Comparison of ENCODE assay signal across 33 cellular contexts in the genomic region with DNA sequence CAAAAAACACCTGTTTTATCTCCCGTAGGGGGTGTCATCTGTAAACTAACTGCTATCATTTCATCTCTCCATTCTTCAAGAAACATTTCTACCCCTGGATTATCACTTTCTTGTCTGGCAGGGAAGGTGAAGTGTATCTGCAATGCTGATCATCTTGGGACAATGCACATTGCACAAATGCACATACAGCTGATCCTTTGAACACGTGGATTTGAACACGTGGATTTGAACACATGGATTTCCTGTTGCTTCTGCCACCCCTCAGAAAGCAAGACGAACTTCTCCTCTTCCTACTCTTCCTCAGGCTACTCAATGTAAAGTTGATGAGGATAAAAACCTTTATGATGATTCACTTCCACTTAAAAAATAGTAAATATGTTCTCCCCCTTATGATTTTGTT.
DNase-seq lines count a peak whose midpoint lies in the region; ATAC-seq, FAIRE-seq and TF ChIP-seq lines count a peak whose summit lies in the region.
"Had no signal": no experiment of that assay in that cellular context is flagged by ENCODE, and none has a peak within 500 bp of the region (broad histone marks: within the 10 kb centered on the region; RNA-seq: fewer than 3 reads in every experiment).

No MANE protein-coding gene starts in this region.

- POLR2A ChIA-PET in HepG2 (lab: Yijun Ruan, JAX) (no interaction called here), endothelial cell of umbilical vein (lab: Charles Lee) (no interaction called here)

- BruUV-seq in HepG2 (replicated peaks; lab: Mats Ljungman, UMichigan) = no TSS peak
- no TSS peak for BruUV-seq in endothelial cell of umbilical vein (replicated peaks; lab: Mats Ljungman, UMichigan)

- no peak overlapping the region for H3K27ac ChIP-seq in HepG2 (ENCODE audit: extremely low read length, insufficient read depth, low read length)
- no peak overlapping the region for H3K27ac ChIP-seq in right lobe of liver
- H3K27ac ChIP-seq in endothelial cell of umbilical vein (ENCODE audit: insufficient read depth, low read depth, low read length) = no peak overlapping the region
- no peak overlapping the region for H3K27ac ChIP-seq in ovary
- H3K27ac ChIP-seq: 22Rv1; A549; BLaER1; BLaER1 treated with 17β-estradiol and CSF1 and Interleukin-3, amounts not matched to agents 10 nM and 100 nM; C4-2B had no signal

- no peaks in the 10 kb centered on the region for H3K27me3 ChIP-seq in HepG2 (ENCODE audit: control insufficient read depth in 1 of 2, insufficient read depth in 2 of 2, low read length in 2 of 2)
- H3K27me3 ChIP-seq in right lobe of liver = no peaks in the 10 kb centered on the region
- H3K27me3 ChIP-seq in endothelial cell of umbilical vein (ENCODE audit: control insufficient read depth in 2 of 2, insufficient read depth in 2 of 2, low read length in 2 of 2) = no peaks in the 10 kb centered on the region
- no peaks in the 10 kb centered on the region for H3K27me3 ChIP-seq in ovary
- H3K27me3 ChIP-seq: BE2C; BLaER1; BLaER1 treated with 17β-estradiol and CSF1 and Interleukin-3, amounts not matched to agents 10 nM and 100 nM had no signal

- no peak for ATAC-seq in HepG2
- no peak for ATAC-seq in right lobe of liver
- ATAC-seq: A549; CD8-positive, alpha-beta T cell had no signal

- FAIRE-seq in HepG2 (lab: Jason Lieb, UNC) (no peak), HTR-8/SVneo (lab: Jason Lieb, UNC) (peak; percentile 20), endothelial cell of umbilical vein (lab: Jason Lieb, UNC) (no peak)
- FAIRE-seq: A204.1, A549, D721Med had no signal

- H3K9me1 ChIP-seq in endothelial cell of umbilical vein (replicated peaks; ENCODE audit: control insufficient read depth, extremely low read depth, insufficient read depth, low read length) = no peaks in the 10 kb centered on the region

- no peak for TF ChIP-seq CTCF in HepG2 (CRISPR knock-in tag; IDR thresholded peaks at IDR 0.05)
- TF ChIP-seq CTCF in right lobe of liver (IDR thresholded peaks at IDR 0.05) = no peak
- TF ChIP-seq CTCF in endothelial cell of umbilical vein (IDR thresholded peaks at IDR 0.05; ENCODE audit: extremely low read depth in 1 of 2, insufficient read depth in 1 of 2, low read depth in 1 of 2, low read length in 2 of 2) = no peak
- TF ChIP-seq CTCF in ovary (IDR thresholded peaks at IDR 0.05) = no peak

- no peaks in the 10 kb centered on the region for H3K9me3 ChIP-seq in HepG2 (ENCODE audit: low read length)
- H3K9me3 ChIP-seq in right lobe of liver = no peaks in the 10 kb centered on the region
- no peaks in the 10 kb centered on the region for H3K9me3 ChIP-seq in endothelial cell of umbilical vein (replicated peaks; ENCODE audit: control insufficient read depth, insufficient read depth, low read length)
- H3K9me3 ChIP-seq in ovary = no peaks in the 10 kb centered on the region
- H3K9me3 ChIP-seq: A549; BE2C; BLaER1; BLaER1 treated with 17β-estradiol and CSF1 and Interleukin-3, amounts not matched to agents 10 nM and 100 nM; Caco-2 had no signal

- CTCF ChIA-PET in HepG2 (lab: Yijun Ruan, JAX; ENCODE audit: low intra/inter-chr PET ratio, low total read pairs) = no interaction called here
- CTCF ChIA-PET in endothelial cell of umbilical vein (lab: Charles Lee) = no interaction called here

- intact Hi-C loops in HepG2 (cut with micrococcal nuclease; ENCODE audit: unreplicated experiment) (no loop called here), right lobe of liver (cut with DNase I) (no loop called here), endothelial cell of umbilical vein (cut with micrococcal nuclease) (no loop called here), ovary (cut with DNase I) (no loop called here)

- TF ChIP-seq POLR2A in HepG2 (IDR thresholded peaks at IDR 0.05; ENCODE audit: insufficient read depth in 1 of 2, low read depth in 2 of 2, low read length in 2 of 2) = no peak
- TF ChIP-seq POLR2A in right lobe of liver (IDR thresholded peaks at IDR 0.05) = no peak
- TF ChIP-seq POLR2A in endothelial cell of umbilical vein (IDR thresholded peaks at IDR 0.05; ENCODE audit: low read depth, low read length) = no peak
- TF ChIP-seq POLR2A in ovary (IDR thresholded peaks at IDR 0.05) = no peak

- no peak for TF ChIP-seq RAD21 in HepG2 (CRISPR knock-in tag; IDR thresholded peaks at IDR 0.05)

- no peak overlapping the region for H3K9ac ChIP-seq in HepG2 (ENCODE audit: insufficient read depth, low read depth, low read length)
- H3K9ac ChIP-seq in endothelial cell of umbilical vein (replicated peaks; ENCODE audit: extremely low read depth, insufficient read depth, low read length) = no peak overlapping the region
- H3K9ac ChIP-seq: BLaER1; BLaER1 treated with 17β-estradiol and CSF1 and Interleukin-3, amounts not matched to agents 10 nM and 100 nM had no signal

- no peaks in the 10 kb centered on the region for H3K79me2 ChIP-seq in HepG2 (ENCODE audit: insufficient read depth, low read length)
- H3K79me2 ChIP-seq in endothelial cell of umbilical vein (ENCODE audit: control insufficient read depth, insufficient read depth, low read length) = no peaks in the 10 kb centered on the region

- no peaks in the 10 kb centered on the region for H4K20me1 ChIP-seq in HepG2 (ENCODE audit: insufficient read depth, low read length)
- H4K20me1 ChIP-seq in endothelial cell of umbilical vein (replicated peaks; ENCODE audit: control insufficient read depth, extremely low read depth, insufficient read depth, low read length) = no peaks in the 10 kb centered on the region
- H4K20me1 ChIP-seq: BLaER1; BLaER1 treated with 17β-estradiol and CSF1 and Interleukin-3, amounts not matched to agents 10 nM and 100 nM had no signal

- H3K4me1 ChIP-seq in HepG2 (ENCODE audit: insufficient read depth, low read length) = no peaks in the 10 kb centered on the region
- no peaks in the 10 kb centered on the region for H3K4me1 ChIP-seq in right lobe of liver
- H3K4me1 ChIP-seq in endothelial cell of umbilical vein (ENCODE audit: control insufficient read depth, extremely low read depth, insufficient read depth, low read length) = no peaks in the 10 kb centered on the region
- no peaks in the 10 kb centered on the region for H3K4me1 ChIP-seq in ovary (ENCODE audit: insufficient read depth)
- H3K4me1 ChIP-seq: A549; BE2C; BLaER1; BLaER1 treated with 17β-estradiol and CSF1 and Interleukin-3, amounts not matched to agents 10 nM and 100 nM; Caco-2 had no signal

- TF ChIP-seq EP300 in HepG2 (IDR thresholded peaks at IDR 0.05; ENCODE audit: low read depth in 2 of 2, low read length in 2 of 2) = no peak
- TF ChIP-seq EP300 in HepG2 (CRISPR knock-in tag; IDR thresholded peaks at IDR 0.05; ENCODE audit: borderline replicate concordance) = no peak
- TF ChIP-seq EP300 in ovary (IDR thresholded peaks at IDR 0.05) = no peak

- no peak overlapping the region for H3K4me2 ChIP-seq in HepG2 (ENCODE audit: low read depth, low read length)
- H3K4me2 ChIP-seq in endothelial cell of umbilical vein (ENCODE audit: insufficient read depth, low read length) = no peak overlapping the region
- H3K4me2 ChIP-seq: A549; BLaER1; BLaER1 treated with 17β-estradiol and CSF1 and Interleukin-3, amounts not matched to agents 10 nM and 100 nM had no signal

- in situ Hi-C loops in HepG2 (cut with HindIII; ENCODE audit: extremely low pct_ligation_motif_present, low pct_unique_long_range_greater_than_20kb) = no loop called here

- H2AFZ ChIP-seq in HepG2 (ENCODE audit: low read length) (no peak overlapping the region), endothelial cell of umbilical vein (ENCODE audit: low read depth, low read length) (no peak overlapping the region)

- H3K4me3 ChIP-seq in HepG2 (replicated peaks in 1 of 3; ENCODE audit: insufficient read depth in 1 of 3, low read depth in 2 of 3, low read length in 3 of 3) (no peak overlapping the region), right lobe of liver (no peak overlapping the region), endothelial cell of umbilical vein (replicated peaks in 1 of 3; ENCODE audit: insufficient read depth in 1 of 3, low read depth in 1 of 3, low read length in 3 of 3) (no peak overlapping the region), ovary (no peak overlapping the region)
- H3K4me3 ChIP-seq: A549; BLaER1; BLaER1 treated with 17β-estradiol and CSF1 and Interleukin-3, amounts not matched to agents 10 nM and 100 nM had no signal

- 2% methylated on average over 4 of the region's 4 CpGs for WGBS in HepG2 (ENCODE audit: low lambda C conversion rate)
- WGBS in right lobe of liver (ENCODE audit: insufficient coverage, low coverage, low lambda C conversion rate, missing lambda C conversion rate) = 74% methylated on average over 4 of the region's 4 CpGs
- WGBS in ovary, 3 donors = 64 to 81% (median 80%) methylated on average over 4 of the region's 4 CpGs

- dilution Hi-C loops in endothelial cell of umbilical vein (cut with MboI; ENCODE audit: extremely low pct_ligation_motif_present, low sequenced_read_pairs) = no loop called here

- H3K36me3 ChIP-seq in HepG2 (replicated peaks in 1 of 2; ENCODE audit: control insufficient read depth in 1 of 2, insufficient read depth in 2 of 2, low read length in 2 of 2) = no peaks in the 10 kb centered on the region
- no peaks in the 10 kb centered on the region for H3K36me3 ChIP-seq in right lobe of liver
- H3K36me3 ChIP-seq in endothelial cell of umbilical vein (ENCODE audit: control insufficient read depth in 2 of 2, extremely low read depth in 1 of 2, insufficient read depth in 2 of 2, low read length in 2 of 2) = no peaks in the 10 kb centered on the region
- no peaks in the 10 kb centered on the region for H3K36me3 ChIP-seq in ovary
- H3K36me3 ChIP-seq: BE2C; BLaER1; BLaER1 treated with 17β-estradiol and CSF1 and Interleukin-3, amounts not matched to agents 10 nM and 100 nM had no signal

- no peak for DNase-seq in HepG2 (ENCODE audit: low spot score)
- no peak for DNase-seq in right lobe of liver
- no peak for DNase-seq in HTR-8/SVneo (ENCODE audit: insufficient read length, low spot score)
- no peak for DNase-seq in endothelial cell of umbilical vein (ENCODE audit: low read depth, low spot score)
- DNase-seq in NCI-H446 (lab: John Stamatoyannopoulos, UW) = no peak
- no peak for DNase-seq in ovary
- DNase-seq: 8988T; ACHN; AML-193; BE2C; C1 segment of cervical spinal cord; Caco-2; Calu3; CD4-positive, alpha-beta memory T cell; CD4-positive, alpha-beta T cell; CD4-positive, CD25-positive, alpha-beta regulatory T cell; CD8-positive, alpha-beta memory T cell; CD8-positive, alpha-beta T cell; COR-L47; DMS 273 treated with DMSO at 0.1 percent for 48 hours; DMS153; DMS53; DMS79; DMS79 treated with DMSO at 0.1 percent for 48 hours; DND-41; EL had no signal

TF ChIP-seq in HepG2, 621 proteins besides CTCF, POLR2A, EP300 and RAD21 (continues in another document):
- TF ChIP-seq ZNF839 (CRISPR knock-in tag; IDR thresholded peaks at IDR 0.05; ENCODE audit: borderline replicate concordance) = no peak

TF ChIP-seq in endothelial cell of umbilical vein, 7 proteins besides CTCF, POLR2A, EP300 and RAD21:
- no peak for TF ChIP-seq FOS (IDR thresholded peaks at IDR 0.05; ENCODE audit: borderline replicate concordance, insufficient read depth, low read length)
- TF ChIP-seq, protein P1, sequence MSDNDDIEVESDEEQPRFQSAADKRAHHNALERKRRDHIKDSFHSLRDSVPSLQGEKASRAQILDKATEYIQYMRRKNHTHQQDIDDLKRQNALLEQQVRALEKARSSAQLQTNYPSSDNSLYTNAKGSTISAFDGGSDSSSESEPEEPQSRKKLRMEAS (IDR thresholded peaks at IDR 0.05; ENCODE audit: insufficient read depth, insufficient read length) = peak; percentile 68
